1 cellular context compared by ENCODE assay signal in the genomic region with DNA sequence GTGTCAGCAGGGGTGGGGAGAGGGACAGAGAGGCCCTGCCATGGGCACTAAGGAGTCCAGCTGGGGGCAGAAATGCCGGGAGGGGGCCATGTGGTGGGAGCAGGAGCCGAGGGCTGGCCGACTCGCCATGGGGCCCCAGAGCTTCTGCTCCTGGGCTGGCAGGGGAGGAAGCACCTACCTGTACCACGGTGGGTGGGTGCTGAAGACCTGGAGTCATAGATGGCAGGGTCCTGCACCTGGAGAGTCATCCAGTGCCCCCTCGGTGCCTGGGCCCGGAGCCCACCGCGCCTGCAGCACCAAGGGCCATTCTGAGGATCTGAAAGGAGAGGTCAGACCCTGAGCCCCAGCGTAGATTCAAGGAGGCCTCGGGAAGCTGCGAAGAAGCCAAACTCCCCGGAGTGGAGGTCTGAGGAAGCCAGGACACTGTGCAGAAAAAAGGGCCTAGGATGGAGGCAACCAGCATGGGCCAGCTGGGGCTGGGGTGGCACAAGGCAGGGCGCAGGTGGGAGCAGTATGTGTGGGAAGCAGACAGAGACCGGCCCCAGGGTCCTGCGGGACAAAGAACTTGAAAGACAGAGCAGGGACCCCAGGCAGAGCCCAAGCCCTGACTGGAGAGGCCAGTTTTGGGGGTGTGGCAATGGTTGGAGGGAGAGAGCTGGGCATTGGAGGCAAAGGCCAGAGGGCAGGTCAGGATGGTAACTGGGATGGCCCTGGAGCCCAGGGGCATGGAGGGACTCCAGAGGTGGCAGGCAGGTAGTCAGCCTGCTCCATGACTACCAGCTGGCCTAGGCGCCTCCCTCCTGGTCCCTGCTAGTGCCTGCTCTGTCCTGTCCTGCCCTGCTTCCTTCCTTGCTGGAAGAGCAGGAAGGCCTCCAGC.
TF ChIP-seq lines count a peak whose summit lies in the region.

No MANE protein-coding gene starts in this region.

TF ChIP-seq in HCT116, 20 proteins besides CTCF, POLR2A, EP300 and RAD21:
- TF ChIP-seq, protein P1, sequence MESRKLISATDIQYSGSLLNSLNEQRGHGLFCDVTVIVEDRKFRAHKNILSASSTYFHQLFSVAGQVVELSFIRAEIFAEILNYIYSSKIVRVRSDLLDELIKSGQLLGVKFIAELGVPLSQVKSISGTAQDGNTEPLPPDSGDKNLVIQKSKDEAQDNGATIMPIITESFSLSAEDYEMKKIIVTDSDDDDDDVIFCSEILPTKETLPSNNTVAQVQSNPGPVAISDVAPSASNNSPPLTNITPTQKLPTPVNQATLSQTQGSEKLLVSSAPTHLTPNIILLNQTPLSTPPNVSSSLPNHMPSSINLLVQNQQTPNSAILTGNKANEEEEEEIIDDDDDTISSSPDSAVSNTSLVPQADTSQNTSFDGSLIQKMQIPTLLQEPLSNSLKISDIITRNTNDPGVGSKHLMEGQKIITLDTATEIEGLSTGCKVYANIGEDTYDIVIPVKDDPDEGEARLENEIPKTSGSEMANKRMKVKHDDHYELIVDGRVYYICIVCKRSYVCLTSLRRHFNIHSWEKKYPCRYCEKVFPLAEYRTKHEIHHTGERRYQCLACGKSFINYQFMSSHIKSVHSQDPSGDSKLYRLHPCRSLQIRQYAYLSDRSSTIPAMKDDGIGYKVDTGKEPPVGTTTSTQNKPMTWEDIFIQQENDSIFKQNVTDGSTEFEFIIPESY (IDR thresholded peaks at IDR 0.05; ENCODE audit: extremely low read depth, insufficient replicate concordance, low read length): no peak
- TF ChIP-seq SIN3A (IDR thresholded peaks at IDR 0.05; ENCODE audit: low read depth) (no peak), ZFX (IDR thresholded peaks at IDR 0.05) (no peak), SRF (IDR thresholded peaks at IDR 0.05; ENCODE audit: low read depth) (no peak), POLR2AphosphoS5 (IDR thresholded peaks at IDR 0.05; ENCODE audit: low read depth, low read length) (no peak), FOSL1 (IDR thresholded peaks at IDR 0.05; ENCODE audit: low read depth) (no peak), EZH2phosphoT487 (IDR thresholded peaks at IDR 0.05; ENCODE audit: borderline replicate concordance) (no peak), JUND (IDR thresholded peaks at IDR 0.05) (no peak), CEBPB (IDR thresholded peaks at IDR 0.05; ENCODE audit: low read depth) (no peak), EZH2 (IDR thresholded peaks at IDR 0.05) (no peak), CBX3 (IDR thresholded peaks at IDR 0.05; ENCODE audit: low read depth) (no peak), ZNF274 (IDR thresholded peaks at IDR 0.05; ENCODE audit: low read depth, low read length) (no peak), SP1 (IDR thresholded peaks at IDR 0.05; ENCODE audit: low read depth) (no peak)
- TF ChIP-seq, protein P2, sequence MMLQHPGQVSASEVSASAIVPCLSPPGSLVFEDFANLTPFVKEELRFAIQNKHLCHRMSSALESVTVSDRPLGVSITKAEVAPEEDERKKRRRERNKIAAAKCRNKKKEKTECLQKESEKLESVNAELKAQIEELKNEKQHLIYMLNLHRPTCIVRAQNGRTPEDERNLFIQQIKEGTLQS (IDR thresholded peaks at IDR 0.05): no peak
- TF ChIP-seq, protein P3, sequence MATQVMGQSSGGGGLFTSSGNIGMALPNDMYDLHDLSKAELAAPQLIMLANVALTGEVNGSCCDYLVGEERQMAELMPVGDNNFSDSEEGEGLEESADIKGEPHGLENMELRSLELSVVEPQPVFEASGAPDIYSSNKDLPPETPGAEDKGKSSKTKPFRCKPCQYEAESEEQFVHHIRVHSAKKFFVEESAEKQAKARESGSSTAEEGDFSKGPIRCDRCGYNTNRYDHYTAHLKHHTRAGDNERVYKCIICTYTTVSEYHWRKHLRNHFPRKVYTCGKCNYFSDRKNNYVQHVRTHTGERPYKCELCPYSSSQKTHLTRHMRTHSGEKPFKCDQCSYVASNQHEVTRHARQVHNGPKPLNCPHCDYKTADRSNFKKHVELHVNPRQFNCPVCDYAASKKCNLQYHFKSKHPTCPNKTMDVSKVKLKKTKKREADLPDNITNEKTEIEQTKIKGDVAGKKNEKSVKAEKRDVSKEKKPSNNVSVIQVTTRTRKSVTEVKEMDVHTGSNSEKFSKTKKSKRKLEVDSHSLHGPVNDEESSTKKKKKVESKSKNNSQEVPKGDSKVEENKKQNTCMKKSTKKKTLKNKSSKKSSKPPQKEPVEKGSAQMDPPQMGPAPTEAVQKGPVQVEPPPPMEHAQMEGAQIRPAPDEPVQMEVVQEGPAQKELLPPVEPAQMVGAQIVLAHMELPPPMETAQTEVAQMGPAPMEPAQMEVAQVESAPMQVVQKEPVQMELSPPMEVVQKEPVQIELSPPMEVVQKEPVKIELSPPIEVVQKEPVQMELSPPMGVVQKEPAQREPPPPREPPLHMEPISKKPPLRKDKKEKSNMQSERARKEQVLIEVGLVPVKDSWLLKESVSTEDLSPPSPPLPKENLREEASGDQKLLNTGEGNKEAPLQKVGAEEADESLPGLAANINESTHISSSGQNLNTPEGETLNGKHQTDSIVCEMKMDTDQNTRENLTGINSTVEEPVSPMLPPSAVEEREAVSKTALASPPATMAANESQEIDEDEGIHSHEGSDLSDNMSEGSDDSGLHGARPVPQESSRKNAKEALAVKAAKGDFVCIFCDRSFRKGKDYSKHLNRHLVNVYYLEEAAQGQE (IDR thresholded peaks at IDR 0.05; ENCODE audit: low read depth): no peak
- TF ChIP-seq, protein P4, sequence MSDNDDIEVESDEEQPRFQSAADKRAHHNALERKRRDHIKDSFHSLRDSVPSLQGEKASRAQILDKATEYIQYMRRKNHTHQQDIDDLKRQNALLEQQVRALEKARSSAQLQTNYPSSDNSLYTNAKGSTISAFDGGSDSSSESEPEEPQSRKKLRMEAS (IDR thresholded peaks at IDR 0.05): no peak
